Comparison of ENCODE assay signal across 18 cellular contexts in genomic region chr3:39122811-39123210, GRCh38. TPM values are rescaled to one million over a fixed set of nuclear protein-coding genes. Genes with fewer than 3 reads are reported as not detected.
DNase-seq lines count a peak whose midpoint lies in the region; ATAC-seq, FAIRE-seq and TF ChIP-seq lines count a peak whose summit lies in the region.
"Had no signal": no experiment of that assay in that cellular context is flagged by ENCODE, and none has a peak within 500 bp of the region (broad histone marks: within the 10 kb centered on the region; RNA-seq: fewer than 3 reads in every experiment).

No MANE protein-coding gene starts in this region.

- H3K36me3 ChIP-seq in BLaER1 (no peaks in the 10 kb centered on the region; the same call in 1 of the 2 replicates), aorta (ENCODE audit: control insufficient read depth in 1 of 2, insufficient read depth in 2 of 2, low read length in 1 of 2) (no peaks in the 10 kb centered on the region), kidney (ENCODE audit: control insufficient read depth in 1 of 2, insufficient read depth in 2 of 2, low read length in 2 of 2) (peaks cover 0 to 11% of the 10 kb centered on the region in 2 donors)
- H3K36me3 ChIP-seq: colonic mucosa, neutrophil had no signal

- no peaks in the 10 kb centered on the region for H4K20me1 ChIP-seq in BLaER1

- intact Hi-C loops in aorta (cut with DNase I), result no loop called here
- intact Hi-C loops in kidney (cut with DNase I), result no loop called here

- H3K9ac ChIP-seq in BLaER1, result no peak overlapping the region
- no peak overlapping the region for H3K9ac ChIP-seq in kidney (ENCODE audit: low read length in 2 of 2)

- FAIRE-seq in kidney (lab: Jason Lieb, UNC), result no peak

- ATAC-seq in GM19328 (IDR thresholded peaks at IDR 0.05; ENCODE audit: unreplicated experiment) (peak; percentile 74), HG02623 (IDR thresholded peaks at IDR 0.05; ENCODE audit: unreplicated experiment) (peak; percentile 63), HG03520 (IDR thresholded peaks at IDR 0.05; ENCODE audit: unreplicated experiment) (peak; percentile 43), aorta (ENCODE audit: low FRiP score) (no peak)
- ATAC-seq: SK-N-SH treated with all-trans-retinoic acid at 6 μM for 48 hours, WTC11 had no signal

- H3K4me2 ChIP-seq in BLaER1, result peak overlapping the region; percentile 3; the same call in 1 of the 2 replicates
- H3K4me2 ChIP-seq: smooth muscle cell had no signal

- no peak overlapping the region for H3K4me3 ChIP-seq in BLaER1
- no peak overlapping the region for H3K4me3 ChIP-seq in aorta (ENCODE audit: low read length in 2 of 2)
- no peak overlapping the region for H3K4me3 ChIP-seq in kidney (ENCODE audit: low read length in 2 of 2)
- H3K4me3 ChIP-seq: colonic mucosa, smooth muscle cell, thyroid gland had no signal

- H3K27me3 ChIP-seq in BLaER1 (peaks cover 4% of the 10 kb centered on the region; the same call in 1 of the 2 replicates), aorta (ENCODE audit: control insufficient read depth in 1 of 2, insufficient read depth in 2 of 2, low read length in 1 of 2) (no peaks in the 10 kb centered on the region)
- H3K27me3 ChIP-seq: colonic mucosa, neutrophil, thyroid gland had no signal

- 84 to 88% methylated on average over 1 of the region's 1 CpG for WGBS in aorta, 2 donors

- H3K27ac ChIP-seq in BLaER1, result no peak overlapping the region
- H3K27ac ChIP-seq in aorta (ENCODE audit: low read depth in 1 of 2, low read length in 2 of 2), result no peak overlapping the region
- no peak overlapping the region for H3K27ac ChIP-seq in kidney (ENCODE audit: low read depth in 2 of 2, low read length in 2 of 2)
- H3K27ac ChIP-seq: colonic mucosa, neutrophil, thyroid gland had no signal

- TF ChIP-seq CTCF in kidney (IDR thresholded peaks at IDR 0.05; ENCODE audit: borderline replicate concordance, extremely low read depth, insufficient read depth), result no peak

- DNase-seq in T-helper 9 cell (no peak), aorta (no peak), kidney (no peak), superior temporal gyrus (ENCODE audit: extremely low spot score) (no peak)
- DNase-seq: 8988T, amniotic stem cell, colonic mucosa, mammary epithelial cell, NCI-H2081, thyroid gland had no signal

- H3K4me1 ChIP-seq in BLaER1 (peaks cover 56% of the 10 kb centered on the region), aorta (ENCODE audit: control insufficient read depth in 1 of 2, insufficient read depth in 2 of 2, low read length in 2 of 2) (no peaks in the 10 kb centered on the region), kidney (ENCODE audit: control insufficient read depth in 1 of 2, insufficient read depth in 1 of 2, low read depth in 1 of 2, low read length in 2 of 2) (peaks cover 0 to 4% of the 10 kb centered on the region in 2 donors)
- H3K4me1 ChIP-seq: thyroid gland had no signal

- H3K9me3 ChIP-seq in BLaER1, result no peaks in the 10 kb centered on the region
- no peaks in the 10 kb centered on the region for H3K9me3 ChIP-seq in aorta (ENCODE audit: control insufficient read depth, low read length)
- H3K9me3 ChIP-seq in kidney (ENCODE audit: control insufficient read depth in 1 of 2, low read length in 2 of 2), result no peaks in the 10 kb centered on the region
- H3K9me3 ChIP-seq: colonic mucosa, neutrophil, thyroid gland had no signal

RNA-seq across cellular contexts. Expression of gene TTC21A, which starts 15.3 kb away (rescaled TPM):
- 10 to 100 TPM in 1 of 2 donors, 1 to 10 TPM in 1; 3.6 to 11.6 TPM for total RNA-seq in aorta
- polyA plus RNA-seq in aorta, result 10 to 100 TPM in 1 of 2 donors, 1 to 10 TPM in 1; 1.8 to 15.0 TPM
- total RNA-seq in kidney, result 14.1 TPM
- 4.8 TPM for polyA plus RNA-seq in kidney (ENCODE audit: insufficient read depth, low read depth, low replicate concordance)

RNA-seq across cellular contexts. Expression of gene GORASP1, which starts 15.4 kb away (rescaled TPM):
- total RNA-seq in aorta, result 10 to 100 TPM; 52.3 to 62.2 TPM
- 10 to 100 TPM; 14.7 to 66.3 TPM for polyA plus RNA-seq in aorta
- total RNA-seq in kidney, result 70.9 TPM
- polyA plus RNA-seq in kidney (ENCODE audit: insufficient read depth, low read depth, low replicate concordance), result 38.8 TPM

RNA-seq across cellular contexts. Expression of gene CSRNP1, which starts 30.6 kb away (rescaled TPM):
- total RNA-seq in aorta, result 100 to 1,000 TPM in 1 of 2 donors, 10 to 100 TPM in 1; 41.9 to 117 TPM
- 10 to 100 TPM; 15.8 to 27.3 TPM for polyA plus RNA-seq in aorta
- 21.6 TPM for total RNA-seq in kidney
- 16.5 TPM for polyA plus RNA-seq in kidney (ENCODE audit: insufficient read depth, low read depth, low replicate concordance)
